ENCODE assay signal across 5 cellular contexts in genomic region chr18:78711971-78712370, GRCh38.
"Had no signal": no experiment of that assay in that cellular context is flagged by ENCODE, and none has a peak within 500 bp of the region (broad histone marks: within the 10 kb centered on the region; RNA-seq: fewer than 3 reads in every experiment).

No MANE protein-coding gene starts in this region.

- H3K27ac ChIP-seq: HL-60 had no signal

- H3K4me3 ChIP-seq: K562 had no signal

- DNase-seq: IMR-90, KBM-7 had no signal

- ATAC-seq: HepG2, K562 had no signal
